ENCODE assay signal across 8 cellular contexts in genomic region chr9:37984672-37985611, GRCh38.
DNase-seq lines count a peak whose midpoint lies in the region; ATAC-seq lines count a peak whose summit lies in the region.

No MANE protein-coding gene starts in this region.

- no peak overlapping the region for H3K4me3 Mint-ChIP-seq in activated T-helper 17 cell treated with anti-CD3 and anti-CD28 coated beads, Interleukin-2, amount 50 U/mL, for 72 hours

- H3K4me1 Mint-ChIP-seq in activated T-helper 17 cell treated with anti-CD3 and anti-CD28 coated beads, Interleukin-2, amount 50 U/mL, for 72 hours, result no peaks in the 10 kb centered on the region

- peak overlapping the region; percentile 34 for H3K27ac Mint-ChIP-seq in activated T-helper 17 cell treated with anti-CD3 and anti-CD28 coated beads, Interleukin-2, amount 50 U/mL, for 72 hours

- peak; percentile 91 for DNase-seq in AG20443 (ENCODE audit: low spot score)
- DNase-seq in NCI-H1105 treated with DMSO at 0.1 percent for 48 hours (lab: John Stamatoyannopoulos, UW), result peak; percentile 82
- peak; percentile 85 for DNase-seq in islet precursor cell

- no peaks in the 10 kb centered on the region for H3K27me3 Mint-ChIP-seq in activated T-helper 17 cell treated with anti-CD3 and anti-CD28 coated beads, Interleukin-2, amount 50 U/mL, for 72 hours

- no peaks in the 10 kb centered on the region for H3K36me3 Mint-ChIP-seq in activated T-helper 17 cell treated with anti-CD3 and anti-CD28 coated beads, Interleukin-2, amount 50 U/mL, for 72 hours (ENCODE audit: low read depth)

- H3K9me3 Mint-ChIP-seq in activated T-helper 17 cell treated with anti-CD3 and anti-CD28 coated beads, Interleukin-2, amount 50 U/mL, for 72 hours, result no peaks in the 10 kb centered on the region

- ATAC-seq in activated T-helper 17 cell treated with anti-CD3 and anti-CD28 coated beads, Interleukin-2, amount 50 U/mL, for 72 hours (replicated peaks), result peak; percentile 62
- ATAC-seq in GM18867 (IDR thresholded peaks at IDR 0.05; ENCODE audit: unreplicated experiment), result no peak
- ATAC-seq in HG02763 (IDR thresholded peaks at IDR 0.05; ENCODE audit: unreplicated experiment), result no peak
- no peak for ATAC-seq in HG02571 (IDR thresholded peaks at IDR 0.05; ENCODE audit: unreplicated experiment)
- no peak for ATAC-seq in GM19328 (IDR thresholded peaks at IDR 0.05; ENCODE audit: unreplicated experiment)
